ENCODE assay signal across 12 cellular contexts in the genomic region with DNA sequence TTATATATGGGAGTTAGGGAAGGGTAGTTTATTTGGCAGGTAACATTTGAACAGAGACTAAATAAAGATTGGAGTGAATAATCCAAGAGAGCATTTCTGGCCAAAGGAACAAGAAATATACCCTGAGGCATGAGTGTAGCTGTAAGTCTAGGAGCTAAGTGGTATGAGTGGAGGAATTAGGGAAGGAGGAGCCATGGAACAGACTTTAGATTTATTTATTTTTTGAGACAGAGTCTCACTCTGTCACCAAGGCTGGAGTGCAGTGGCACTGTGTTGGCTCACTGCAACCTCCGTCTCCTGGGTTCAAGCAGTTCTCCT. TPM values are rescaled to one million over a fixed set of nuclear protein-coding genes. Genes with fewer than 3 reads are reported as not detected.
DNase-seq lines count a peak whose midpoint lies in the region; ATAC-seq and TF ChIP-seq lines count a peak whose summit lies in the region.
"Had no signal": no experiment of that assay in that cellular context is flagged by ENCODE, and none has a peak within 500 bp of the region (broad histone marks: within the 10 kb centered on the region; RNA-seq: fewer than 3 reads in every experiment).

No MANE protein-coding gene starts in this region.

- in situ Hi-C loops in Panc1 (cut with HindIII; ENCODE audit: low pct_unique_long_range_greater_than_20kb, low sequenced_read_pairs), result no loop called here

- DNase-seq in CD8-positive, alpha-beta memory T cell, result no peak
- DNase-seq in Panc1 (ENCODE audit: low read depth, low spot score) (no peak), NCI-H1436 treated with DMSO at 0.1 percent for 48 hours (lab: John Stamatoyannopoulos, UW) (no peak), GM03348 (ENCODE audit: low spot score) (no peak)
- no peak for DNase-seq in naive thymus-derived CD8-positive, alpha-beta T cell
- DNase-seq: NCI-H1417, NCI-H524 had no signal

- intact Hi-C loops in Panc1 (cut with micrococcal nuclease; ENCODE audit: unreplicated experiment), result no loop called here

- ATAC-seq in Panc1 (peak; percentile 43), GM18907 (IDR thresholded peaks at IDR 0.05; ENCODE audit: unreplicated experiment) (no peak), HG03432 (IDR thresholded peaks at IDR 0.05; ENCODE audit: unreplicated experiment) (no peak)
- ATAC-seq in naive thymus-derived CD8-positive, alpha-beta T cell, result no peak

- no peaks in the 10 kb centered on the region for H3K9me3 Mint-ChIP-seq in CD8-positive, alpha-beta memory T cell
- no peaks in the 10 kb centered on the region for H3K9me3 Mint-ChIP-seq in naive thymus-derived CD8-positive, alpha-beta T cell
- H3K9me3 Mint-ChIP-seq: dendritic cell treated with granulocyte-macrophage colony-stimulating factor and Interleukin-4, amounts not matched to agents 40 ng/mL and 50 ng/mL, for 4 days had no signal

- no TSS peak for BruUV-seq in Panc1 (replicated peaks; lab: Mats Ljungman, UMichigan)

- H3K27me3 Mint-ChIP-seq in CD8-positive, alpha-beta memory T cell, result no peaks in the 10 kb centered on the region
- H3K27me3 Mint-ChIP-seq in naive thymus-derived CD8-positive, alpha-beta T cell, result no peaks in the 10 kb centered on the region
- H3K27me3 Mint-ChIP-seq: activated naive CD8-positive, alpha-beta T cell; dendritic cell treated with granulocyte-macrophage colony-stimulating factor and Interleukin-4, amounts not matched to agents 40 ng/mL and 50 ng/mL, for 4 days had no signal

- no peak for TF ChIP-seq CTCF in Panc1 (IDR thresholded peaks at IDR 0.05)

- peak overlapping the region in 7 of 8 donors; percentile 18 to 88 (median 81) for H3K27ac Mint-ChIP-seq in CD8-positive, alpha-beta memory T cell
- H3K27ac Mint-ChIP-seq in naive thymus-derived CD8-positive, alpha-beta T cell, result peak overlapping the region in 9 of 10 donors; percentile 6 to 83 (median 73)

- H3K4me3 ChIP-seq in CD8-positive, alpha-beta memory T cell (ENCODE audit: low read length), result no peak overlapping the region
- no peak overlapping the region for H3K4me3 ChIP-seq in Panc1 (ENCODE audit: low read depth in 2 of 2, low read length in 2 of 2)

- peaks cover 0 to 21% (median 12%) of the 10 kb centered on the region in 3 donors for H3K36me3 Mint-ChIP-seq in CD8-positive, alpha-beta memory T cell
- peaks cover 0 to 27% (median 5%) of the 10 kb centered on the region in 3 donors for H3K36me3 Mint-ChIP-seq in naive thymus-derived CD8-positive, alpha-beta T cell

- no peaks in the 10 kb centered on the region for H3K27me3 ChIP-seq in CD8-positive, alpha-beta memory T cell (ENCODE audit: insufficient read depth, low read length, poor library complexity, severe bottlenecking)
- no peaks in the 10 kb centered on the region for H3K27me3 ChIP-seq in Panc1 (ENCODE audit: control insufficient read depth, insufficient read depth, low read length)

- H3K36me3 ChIP-seq in CD8-positive, alpha-beta memory T cell (ENCODE audit: insufficient read depth, low read length), result no peaks in the 10 kb centered on the region
- H3K36me3 ChIP-seq in Panc1 (ENCODE audit: control insufficient read depth, insufficient read depth, low read length), result no peaks in the 10 kb centered on the region; the same call in 1 of the 2 replicates

- H3K27ac ChIP-seq in CD8-positive, alpha-beta memory T cell (ENCODE audit: low read depth, low read length), result no peak overlapping the region
- peak overlapping the region; percentile 87 for H3K27ac ChIP-seq in Panc1 (ENCODE audit: low read length)
- H3K27ac ChIP-seq in cingulate gyrus (ENCODE audit: low read depth, low read length), result peak overlapping the region; percentile 83

- POLR2A ChIA-PET in CD8-positive, alpha-beta memory T cell (lab: Charles Lee), result no interaction called here
- POLR2A ChIA-PET in Panc1 (lab: Charles Lee), result interaction anchor here (0.5 kb wide), 1 partner anchor 893 kb away, joined by 5 read pairs; no protein-coding TSS in a partner anchor
- POLR2A ChIA-PET in naive thymus-derived CD8-positive, alpha-beta T cell (lab: Charles Lee), result no interaction called here

- no peaks in the 10 kb centered on the region for H3K9me3 ChIP-seq in CD8-positive, alpha-beta memory T cell (ENCODE audit: low read length)
- no peaks in the 10 kb centered on the region for H3K9me3 ChIP-seq in Panc1 (ENCODE audit: control insufficient read depth, insufficient read depth, low read depth, low read length)

- CTCF ChIA-PET in CD8-positive, alpha-beta memory T cell (lab: Charles Lee), result no interaction called here
- CTCF ChIA-PET in Panc1 (lab: Charles Lee), result no interaction called here

- H3K4me3 Mint-ChIP-seq in CD8-positive, alpha-beta memory T cell, result peak overlapping the region in 3 of 7 donors; percentile 1 to 14 (median 5)
- H3K4me3 Mint-ChIP-seq in naive thymus-derived CD8-positive, alpha-beta T cell, result peak overlapping the region in 1 of 10 donors; percentile 60
- H3K4me3 Mint-ChIP-seq: activated naive CD8-positive, alpha-beta T cell; dendritic cell treated with granulocyte-macrophage colony-stimulating factor and Interleukin-4, amounts not matched to agents 40 ng/mL and 50 ng/mL, for 4 days had no signal

- peaks cover 61 to 75% (median 73%) of the 10 kb centered on the region in 3 donors for H3K4me1 Mint-ChIP-seq in CD8-positive, alpha-beta memory T cell
- peaks cover 23 to 66% (median 51%) of the 10 kb centered on the region in 4 donors for H3K4me1 Mint-ChIP-seq in naive thymus-derived CD8-positive, alpha-beta T cell

- H3K4me1 ChIP-seq in CD8-positive, alpha-beta memory T cell (ENCODE audit: insufficient read depth, low read length), result peaks cover 30% of the 10 kb centered on the region
- H3K4me1 ChIP-seq in Panc1 (ENCODE audit: control insufficient read depth, insufficient read depth, low read length), result peaks cover 51% of the 10 kb centered on the region

RNA-seq across cellular contexts. Expression of a gene that starts 18.4 kb away (rescaled TPM):
- 100 to 1,000 TPM; 255 to 266 TPM for total RNA-seq in CD8-positive, alpha-beta memory T cell
- 212 TPM for polyA plus RNA-seq in CD8-positive, alpha-beta memory T cell
- 128 TPM for total RNA-seq in Panc1 (2021; ENCODE audit: unreplicated experiment)
- 101 TPM for polyA plus RNA-seq in Panc1 (2012; ENCODE audit: insufficient read length)
- total RNA-seq in naive thymus-derived CD8-positive, alpha-beta T cell, result 100 to 1,000 TPM; 126 to 135 TPM
- polyA plus RNA-seq in naive thymus-derived CD8-positive, alpha-beta T cell, result 100 to 1,000 TPM; 100 to 169 (median 116) TPM

RNA-seq across cellular contexts. Expression of a gene that starts 19.1 kb away (rescaled TPM):
- 10 to 100 TPM; 11.6 to 12.2 TPM for total RNA-seq in CD8-positive, alpha-beta memory T cell
- polyA plus RNA-seq in CD8-positive, alpha-beta memory T cell, result 11.3 TPM
- 13.4 TPM for total RNA-seq in Panc1 (2021; ENCODE audit: unreplicated experiment)
- polyA plus RNA-seq in Panc1 (2012; ENCODE audit: insufficient read length), result 12.6 TPM
- total RNA-seq in naive thymus-derived CD8-positive, alpha-beta T cell, result 10 to 100 TPM; 22.6 to 23.7 TPM
- polyA plus RNA-seq in naive thymus-derived CD8-positive, alpha-beta T cell, result 10 to 100 TPM; 12.6 to 15.7 (median 15.4) TPM

RNA-seq across cellular contexts. Expression of a gene that starts 36.4 kb away (rescaled TPM):
- 10 to 100 TPM; 29.9 to 31.0 TPM for total RNA-seq in CD8-positive, alpha-beta memory T cell
- 33.7 TPM for polyA plus RNA-seq in CD8-positive, alpha-beta memory T cell
- 106 TPM for total RNA-seq in Panc1 (2021; ENCODE audit: unreplicated experiment)
- 88.0 TPM for polyA plus RNA-seq in Panc1 (2012; ENCODE audit: insufficient read length)
- 10 to 100 TPM; 84.2 to 89.9 TPM for total RNA-seq in naive thymus-derived CD8-positive, alpha-beta T cell
- 10 to 100 TPM; 24.7 to 40.4 (median 29.5) TPM for polyA plus RNA-seq in naive thymus-derived CD8-positive, alpha-beta T cell
